9 cellular contexts compared by ENCODE assay signal in genomic region chr19:920051-920857, GRCh38. TPM values are rescaled to one million over a fixed set of nuclear protein-coding genes. Genes with fewer than 3 reads are reported as not detected.
A peak's percentile ranks its signal among the peaks of the same experiment; 100 is the strongest.
DNase-seq lines count a peak whose midpoint lies in the region; ATAC-seq and TF ChIP-seq lines count a peak whose summit lies in the region.
"Had no signal": no experiment of that assay in that cellular context is flagged by ENCODE, and none has a peak within 500 bp of the region (broad histone marks: within the 10 kb centered on the region; RNA-seq: fewer than 3 reads in every experiment).

No MANE protein-coding gene starts in this region.

- intact Hi-C loops in dorsolateral prefrontal cortex (cut with DNase I): loop anchor here (2.0 to 10.0 kb wide), 5 partner anchors 57 to 317 kb away; partner anchors contain the start of genes CBARP (in 2 of the 2) and RNF126 (in 1 of the 2)

- no peak for TF ChIP-seq CTCF in dorsolateral prefrontal cortex (IDR thresholded peaks at IDR 0.05 in 54 of 56, conservative IDR thresholded peaks at IDR 0.05 in 2 of 56; ENCODE audit: low read depth in 1 of 56, partially characterized antibody in 56 of 56)

- TF ChIP-seq RAD21 in Ishikawa (IDR thresholded peaks at IDR 0.05; ENCODE audit: low read depth): no peak

- peak; percentile 92 for DNase-seq in DMS53 (lab: John Stamatoyannopoulos, UW)
- DNase-seq in activated CD4-positive, CD25-positive, alpha-beta regulatory T cell treated with anti-CD3 and anti-CD28 coated beads, Interleukin-2, amount 50 U/mL, for 72 hours: peak; percentile 63
- DNase-seq in dorsolateral prefrontal cortex: no peak

- peaks cover 0 to 49% (median 40%) of the 10 kb centered on the region in 45 donors for H3K27me3 ChIP-seq in dorsolateral prefrontal cortex

- H3K27ac ChIP-seq in dorsolateral prefrontal cortex: no peak overlapping the region
- H3K27ac ChIP-seq in skin epidermis: peak overlapping the region in 7 of 21 experiments; percentile 5 to 74 (median 31)

- ATAC-seq in HG03469 (IDR thresholded peaks at IDR 0.05; ENCODE audit: unreplicated experiment) (no peak), GM21619 (IDR thresholded peaks at IDR 0.05; ENCODE audit: unreplicated experiment) (no peak), GM21825 (IDR thresholded peaks at IDR 0.05; ENCODE audit: unreplicated experiment) (no peak)

- peak overlapping the region in 33 of 59 donors; percentile 7 to 50 (median 20) for H3K4me3 ChIP-seq in dorsolateral prefrontal cortex
- H3K4me3 ChIP-seq in skin epidermis: peak overlapping the region; percentile 18 to 41 (median 20)

- TF ChIP-seq EP300 in Ishikawa (IDR thresholded peaks at IDR 0.05; ENCODE audit: borderline replicate concordance): no peak

TF ChIP-seq in Ishikawa, 13 proteins besides CTCF, POLR2A, EP300 and RAD21:
- no peak for TF ChIP-seq USF1 (IDR thresholded peaks at IDR 0.05)
- TF ChIP-seq YY1 (IDR thresholded peaks at IDR 0.05; ENCODE audit: low read depth): no peak
- TF ChIP-seq EGR1 (IDR thresholded peaks at IDR 0.05): peak; percentile 88
- TF ChIP-seq NFIC (IDR thresholded peaks at IDR 0.05): no peak
- peak; percentile 60; the same call in 1 of the 2 replicates for TF ChIP-seq ZBTB7A (IDR thresholded peaks at IDR 0.05; ENCODE audit: low read depth)
- TF ChIP-seq CREB1 (IDR thresholded peaks at IDR 0.05; ENCODE audit: low read depth): no peak
TF ChIP-seq in Ishikawa: peak in this region for 2.

RNA-seq across cellular contexts. Expression of gene KISS1R, which starts 3.1 kb away (rescaled TPM):
- total RNA-seq in dorsolateral prefrontal cortex: 1 to 10 TPM in 59 of 120 experiments, under 1 TPM in 56, not detected in 5; 0.29 to 3.5 (median 1.0) TPM

RNA-seq across cellular contexts. Expression of gene ARID3A, which starts 5.6 kb away (rescaled TPM):
- total RNA-seq in dorsolateral prefrontal cortex: 10 to 100 TPM in 40 of 120 experiments, 1 to 10 TPM in 80; 3.8 to 17.6 (median 8.7) TPM

RNA-seq across cellular contexts. Expression of gene R3HDM4, which starts 7.2 kb away (rescaled TPM):
- total RNA-seq in dorsolateral prefrontal cortex: 10 to 100 TPM; 26.1 to 60.5 (median 37.5) TPM

RNA-seq across cellular contexts. Expression of gene RNU6-9, which starts 27.0 kb away (rescaled TPM):
- not detected for total RNA-seq in dorsolateral prefrontal cortex
- total RNA-seq: kidney epithelial cell had no signal

RNA-seq across cellular contexts. Expression of gene MED16, which starts 27.3 kb away (rescaled TPM):
- total RNA-seq in dorsolateral prefrontal cortex: 100 to 1,000 TPM in 1 of 120 experiments, 10 to 100 TPM in 119; 48.8 to 100 (median 63.9) TPM

Comparison
In these comparisons a context has a peak if more than half of its experiments do, and no peak if none do; other contexts are left out.
1. DNase-seq: peak in DMS53 (single experiment) and activated CD4-positive, CD25-positive, alpha-beta regulatory T cell treated with anti-CD3 and anti-CD28 coated beads, Interleukin-2, amount 50 U/mL, for 72 hours (single experiment); none in dorsolateral prefrontal cortex (0 of 10).